Comparison of ENCODE assay signal across 8 cellular contexts in the genomic region with DNA sequence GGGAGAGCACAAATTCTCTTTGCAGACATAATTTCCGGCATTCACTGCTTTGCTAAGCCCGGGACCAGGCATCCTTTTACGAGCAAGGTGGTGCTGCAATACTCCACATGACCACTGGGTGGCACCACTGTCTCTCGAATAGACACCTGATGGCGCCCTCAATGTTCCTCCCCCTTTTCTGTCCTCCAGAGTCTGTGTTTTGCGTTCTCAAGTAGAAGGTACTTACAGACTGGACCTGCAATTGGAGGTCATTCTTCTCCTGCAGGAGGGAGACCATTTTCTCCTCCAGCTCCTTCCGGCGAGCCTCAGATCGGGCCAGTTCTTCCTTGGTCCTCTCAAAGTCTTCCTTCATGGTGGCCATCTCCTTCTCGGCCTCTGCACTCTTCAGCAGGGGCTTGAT.
DNase-seq lines count a peak whose midpoint lies in the region; ATAC-seq and TF ChIP-seq lines count a peak whose summit lies in the region.

No MANE protein-coding gene starts in this region.

- no peaks in the 10 kb centered on the region for H3K36me3 ChIP-seq in WERI-Rb-1

- DNase-seq in AML-193 (lab: John Stamatoyannopoulos, UW) (peak; percentile 24 to 37), NCI-H1694 treated with DMSO at 0.1 percent for 48 hours (lab: John Stamatoyannopoulos, UW) (peak; percentile 41), WERI-Rb-1 (peak; percentile 88), caudate nucleus (lab: John Stamatoyannopoulos, UW) (peak in 49 of 61 donors; percentile 0 to 85 (median 24)), kidney tubule cell (ENCODE audit: low spot score) (peak; percentile 74)
- DNase-seq in stimulated activated CD4-positive, alpha-beta T cell treated with anti-CD3 and anti-CD28 coated beads, Interleukin-2, amount 100 ng/mL, for 4 hours (ENCODE audit: low read depth) = peak; percentile 22

- ATAC-seq in GM19351 (IDR thresholded peaks at IDR 0.05; ENCODE audit: unreplicated experiment) (peak; percentile 72), GM21526 (IDR thresholded peaks at IDR 0.05; ENCODE audit: low FRiP score, unreplicated experiment) (no peak)

- H3K27me3 ChIP-seq in WERI-Rb-1 (ENCODE audit: insufficient read depth, low read depth, severe bottlenecking) = no peaks in the 10 kb centered on the region

- no peak overlapping the region for H3K4me3 ChIP-seq in WERI-Rb-1 (ENCODE audit: low read depth, low read length)

- H3K9me3 ChIP-seq in WERI-Rb-1 (ENCODE audit: severe bottlenecking) = no peaks in the 10 kb centered on the region

- peak; percentile 89 for TF ChIP-seq CTCF in WERI-Rb-1 (IDR thresholded peaks at IDR 0.05; ENCODE audit: low read depth, low read length)

- no peak overlapping the region for H3K27ac ChIP-seq in WERI-Rb-1
- no peak overlapping the region for H3K27ac ChIP-seq in caudate nucleus (ENCODE audit: low read depth, low read length)

Comparison
In these comparisons a context has a peak if more than half of its experiments do, and no peak if none do; other contexts are left out.
1. DNase-seq: peak in every context shown above with its lines; median percentile 88 in WERI-Rb-1; 74 in kidney tubule cell; 41 in NCI-H1694 treated with DMSO at 0.1 percent for 48 hours; 30 in AML-193; 24 in caudate nucleus; 22 in stimulated activated CD4-positive, alpha-beta T cell treated with anti-CD3 and anti-CD28 coated beads, Interleukin-2, amount 100 ng/mL, for 4 hours.